ENCODE assay signal across 35 cellular contexts in genomic region chr2:18376936-18377335, GRCh38.
"Had no signal": no experiment of that assay in that cellular context is flagged by ENCODE, and none has a peak within 500 bp of the region (broad histone marks: within the 10 kb centered on the region; RNA-seq: fewer than 3 reads in every experiment).

No MANE protein-coding gene starts in this region.

- H3K4me3 Mint-ChIP-seq: activated B cell treated with CpG ODN at 0.5 μM for 24 hours; activated CD4-positive, alpha-beta memory T cell treated with anti-CD3 and anti-CD28 coated beads for 36 hours; activated naive CD4-positive, alpha-beta T cell treated with anti-CD3 and anti-CD28 coated beads, Interleukin-2, amount 10 ng/mL, durations not matched to agents 7 days and 5 days; activated naive CD8-positive, alpha-beta T cell; activated naive CD8-positive, alpha-beta T cell treated with anti-CD3 and anti-CD28 coated beads, Interleukin-2, amount 50 U/mL, for 24 hours; activated T-cell treated with anti-CD3 and anti-CD28 coated beads, Interleukin-2, amount 50 U/mL, for 4 hours; activated T-helper 1 cell treated with anti-CD3 and anti-CD28 coated beads, Interleukin-12 subunit alpha, Interleukin-12 subunit beta, Interleukin-2, Interleukin-4 antibody, amounts not matched to agents 30 ng/mL and 10 ng/mL and 1 ng/mL, durations not matched to agents 14 hours and 24 hours and 36 hours; brain had no signal

- H3K36me3 Mint-ChIP-seq: activated CD4-positive, alpha-beta memory T cell treated with anti-CD3 and anti-CD28 coated beads for 36 hours; activated naive CD4-positive, alpha-beta T cell treated with anti-CD3 and anti-CD28 coated beads, Interleukin-2, amount 10 ng/mL, durations not matched to agents 7 days and 5 days; activated naive CD8-positive, alpha-beta T cell; brain had no signal

- H3K27me3 Mint-ChIP-seq: activated naive CD4-positive, alpha-beta T cell treated with anti-CD3 and anti-CD28 coated beads, Interleukin-2, amount 10 ng/mL, durations not matched to agents 7 days and 5 days had no signal

- H3K27me3 ChIP-seq: MG63, Peyer's patch had no signal

- H3K9me3 Mint-ChIP-seq: activated B cell treated with CpG ODN at 0.5 μM for 24 hours; activated CD4-positive, alpha-beta memory T cell treated with anti-CD3 and anti-CD28 coated beads for 36 hours; activated naive CD4-positive, alpha-beta T cell treated with anti-CD3 and anti-CD28 coated beads, Interleukin-2, amount 10 ng/mL, durations not matched to agents 7 days and 5 days; activated naive CD8-positive, alpha-beta T cell treated with anti-CD3 and anti-CD28 coated beads, Interleukin-2, amount 50 U/mL, for 24 hours; activated T-cell treated with anti-CD3 and anti-CD28 coated beads, Interleukin-2, amount 50 U/mL, for 4 hours; activated T-helper 1 cell treated with anti-CD3 and anti-CD28 coated beads, Interleukin-12 subunit alpha, Interleukin-12 subunit beta, Interleukin-2, Interleukin-4 antibody, amounts not matched to agents 30 ng/mL and 10 ng/mL and 1 ng/mL, durations not matched to agents 14 hours and 24 hours and 36 hours had no signal

- H3K9me3 ChIP-seq: MG63, Peyer's patch had no signal

- H3K27ac ChIP-seq: Peyer's patch, VCaP had no signal

- H3K4me3 ChIP-seq: MG63, Peyer's patch had no signal

- H3K4me1 ChIP-seq: Peyer's patch had no signal

- H3K4me1 Mint-ChIP-seq: activated B cell treated with CpG ODN at 0.5 μM for 24 hours; activated naive CD4-positive, alpha-beta T cell treated with anti-CD3 and anti-CD28 coated beads, Interleukin-2, amount 10 ng/mL, durations not matched to agents 7 days and 5 days; activated naive CD8-positive, alpha-beta T cell treated with anti-CD3 and anti-CD28 coated beads, Interleukin-2, amount 50 U/mL, for 24 hours had no signal

- ATAC-seq: activated naive CD8-positive, alpha-beta T cell treated with anti-CD3 and anti-CD28 coated beads, Interleukin-2, amount 50 U/mL, for 24 hours; activated T-cell treated with anti-CD3 and anti-CD28 coated beads, Interleukin-2, amount 50 U/mL, for 4 hours; PC-3; SK-N-SH treated with all-trans-retinoic acid at 6 μM for 48 hours had no signal

- DNase-seq: activated B cell treated with CpG ODN at 0.5 μM for 24 hours; activated CD4-positive, alpha-beta memory T cell treated with anti-CD3 and anti-CD28 coated beads for 36 hours; activated CD4-positive, alpha-beta T cell treated with anti-CD3 and anti-CD28 coated beads for 4 hours; activated CD4-positive, alpha-beta T cell treated with anti-CD3 and anti-CD28 coated beads, Interleukin-2, amount 50 U/mL, for 1 hour; activated CD4-positive, CD25-positive, alpha-beta regulatory T cell treated with anti-CD3 and anti-CD28 coated beads, Interleukin-2, amount 50 U/mL, for 72 hours; activated CD8-positive, alpha-beta memory T cell treated with anti-CD3 and anti-CD28 coated beads, Interleukin-2, amount 50 U/mL, for 4 hours; activated naive CD4-positive, alpha-beta T cell treated with anti-CD3 and anti-CD28 coated beads, Interleukin-2, amount 10 ng/mL, durations not matched to agents 7 days and 5 days; activated naive CD8-positive, alpha-beta T cell treated with anti-CD3 and anti-CD28 coated beads, Interleukin-2, amount 50 U/mL, for 24 hours; activated T-cell treated with anti-CD3 and anti-CD28 coated beads for 4 hours; activated T-cell treated with anti-CD3 and anti-CD28 coated beads, Interleukin-2, amount 50 U/mL, for 4 hours; anterior cingulate cortex; central memory CD4-positive, alpha-beta T cell; Karpas-422; KBM-7; MG63; NCI-H1048; NCI-H1105 treated with DMSO at 0.1 percent for 48 hours; NCI-H1436; NCI-H1694; NCI-H1930; NCI-H2081 treated with DMSO at 0.1 percent for 48 hours; NCI-H345; NCI-H524 treated with DMSO at 0.1 percent for 48 hours; PC-3; Peyer's patch; RPMI8226; SHP77 treated with DMSO at 0.1 percent for 48 hours; T-helper 1 cell; T-helper 2 cell; T-helper 9 cell had no signal

- H3K36me3 ChIP-seq: MG63, Peyer's patch had no signal

- H3K27ac Mint-ChIP-seq: activated B cell treated with CpG ODN at 0.5 μM for 24 hours; activated CD4-positive, alpha-beta memory T cell treated with anti-CD3 and anti-CD28 coated beads for 36 hours; activated naive CD4-positive, alpha-beta T cell treated with anti-CD3 and anti-CD28 coated beads, Interleukin-2, amount 10 ng/mL, durations not matched to agents 7 days and 5 days; activated naive CD8-positive, alpha-beta T cell; activated naive CD8-positive, alpha-beta T cell treated with anti-CD3 and anti-CD28 coated beads, Interleukin-2, amount 50 U/mL, for 24 hours; activated T-helper 1 cell treated with anti-CD3 and anti-CD28 coated beads, Interleukin-12 subunit alpha, Interleukin-12 subunit beta, Interleukin-2, Interleukin-4 antibody, amounts not matched to agents 30 ng/mL and 10 ng/mL and 1 ng/mL, durations not matched to agents 14 hours and 24 hours and 36 hours; brain had no signal
